In the genomic region with DNA sequence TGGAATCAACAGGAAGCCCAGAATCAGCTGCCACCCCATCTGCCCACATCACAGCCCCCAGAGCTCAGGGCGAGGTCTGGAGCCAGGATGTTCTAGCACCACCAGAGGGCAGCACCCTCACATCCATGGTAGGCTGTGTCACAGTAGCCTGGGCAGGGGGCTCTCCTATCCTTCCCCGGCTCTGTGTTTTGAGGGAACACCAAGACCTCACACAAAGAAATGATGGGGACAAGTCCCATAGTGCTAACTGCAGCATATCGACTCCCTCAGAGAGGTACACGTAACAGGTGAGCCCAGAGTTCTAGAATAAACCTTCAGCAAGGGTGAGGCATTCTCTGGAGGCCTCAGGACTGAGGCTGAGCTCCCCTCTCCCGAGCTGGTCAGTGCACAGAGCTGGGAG, we compare ENCODE assay signal across 8 cellular contexts. TPM values are rescaled to one million over a fixed set of nuclear protein-coding genes. Genes with fewer than 3 reads are reported as not detected.
DNase-seq lines count a peak whose midpoint lies in the region; ATAC-seq and TF ChIP-seq lines count a peak whose summit lies in the region.

No MANE protein-coding gene starts in this region.

- 27% methylated on average over 5 of the region's 5 CpGs for WGBS in right cardiac atrium

- H3K4me2 ChIP-seq in DND-41 (ENCODE audit: insufficient read depth, low read length), result no peak overlapping the region
- H3K4me2 ChIP-seq in Loucy (ENCODE audit: low read depth, low read length, poor library complexity, severe bottlenecking), result no peak overlapping the region

- H3K79me2 ChIP-seq in DND-41 (ENCODE audit: insufficient read depth, low read length) (peaks cover 19% of the 10 kb centered on the region), Loucy (ENCODE audit: insufficient read depth, low read length) (no peaks in the 10 kb centered on the region)

- intact Hi-C loops in right cardiac atrium (cut with DNase I), result loop anchor here (2.0 to 10.0 kb wide), 6 partner anchors 103 to 287 kb away; partner anchors contain the start of gene LAMTOR5 (in 1 of the 4)

- H3K9me3 ChIP-seq in DND-41 (ENCODE audit: insufficient read depth, low read length, severe bottlenecking) (no peaks in the 10 kb centered on the region), Loucy (ENCODE audit: insufficient read depth, low read depth, low read length) (no peaks in the 10 kb centered on the region), right cardiac atrium (ENCODE audit: control insufficient read depth, low read length) (no peaks in the 10 kb centered on the region)

- TF ChIP-seq CTCF in DND-41 (IDR thresholded peaks at IDR 0.05; ENCODE audit: borderline replicate concordance, extremely low read depth, low read length, poor library complexity, severe bottlenecking) (peak; percentile 96), Loucy (conservative IDR thresholded peaks at IDR 0.05; ENCODE audit: low read length) (peak; percentile 93)

- H4K20me1 ChIP-seq in DND-41 (ENCODE audit: insufficient read depth, low read length), result peaks cover 10% of the 10 kb centered on the region
- no peaks in the 10 kb centered on the region for H4K20me1 ChIP-seq in Loucy (ENCODE audit: insufficient read depth, low read length, poor library complexity, severe bottlenecking)

- H3K4me1 ChIP-seq in DND-41 (ENCODE audit: insufficient read depth, low read length) (peaks cover 40% of the 10 kb centered on the region), Loucy (ENCODE audit: insufficient read depth, low read length, poor library complexity, severe bottlenecking) (peaks cover 15% of the 10 kb centered on the region), right cardiac atrium (ENCODE audit: control insufficient read depth, insufficient read depth, low read length) (peaks cover 4% of the 10 kb centered on the region)

- H3K4me3 ChIP-seq in DND-41 (ENCODE audit: low read depth in 1 of 2, low read length in 2 of 2) (no peak overlapping the region), Loucy (ENCODE audit: low read length, poor library complexity, severe bottlenecking) (no peak overlapping the region), right cardiac atrium (ENCODE audit: low read length) (no peak overlapping the region)

- no peaks in the 10 kb centered on the region for H3K9me2 ChIP-seq in Loucy (replicated peaks; ENCODE audit: low read depth, low read length)

- H3K27me3 ChIP-seq in DND-41 (ENCODE audit: insufficient read depth, low read length, poor library complexity), result no peaks in the 10 kb centered on the region
- H3K27me3 ChIP-seq in Loucy (ENCODE audit: insufficient read depth, low read length, poor library complexity, severe bottlenecking), result peaks cover 4% of the 10 kb centered on the region
- no peaks in the 10 kb centered on the region for H3K27me3 ChIP-seq in right cardiac atrium (ENCODE audit: control insufficient read depth, insufficient read depth)

- H3K9ac ChIP-seq in DND-41 (ENCODE audit: low read depth, low read length) (no peak overlapping the region), Loucy (ENCODE audit: low read depth, low read length, poor library complexity, severe bottlenecking) (no peak overlapping the region)

- no peaks in the 10 kb centered on the region for H3K36me3 ChIP-seq in DND-41 (ENCODE audit: insufficient read depth, low read length)
- H3K36me3 ChIP-seq in Loucy (ENCODE audit: insufficient read depth, low read length), result no peaks in the 10 kb centered on the region

- H2AFZ ChIP-seq in DND-41 (ENCODE audit: low read depth, low read length), result no peak overlapping the region; the same call in 1 of the 2 replicates
- H2AFZ ChIP-seq in Loucy (ENCODE audit: low read length), result no peak overlapping the region

- ATAC-seq in DND-41 (ENCODE audit: insufficient read depth, low read depth) (peak; percentile 53), right cardiac atrium (peak in 1 of 2 donors; percentile 37), GM21825 (IDR thresholded peaks at IDR 0.05; ENCODE audit: unreplicated experiment) (no peak), HG02840 (IDR thresholded peaks at IDR 0.05; ENCODE audit: low FRiP score, unreplicated experiment) (no peak)

- H3K27ac ChIP-seq in DND-41 (ENCODE audit: low read length), result no peak overlapping the region
- H3K27ac ChIP-seq in right cardiac atrium (ENCODE audit: low read length), result no peak overlapping the region

- DNase-seq in DND-41 (peak; percentile 85), T-helper 2 cell (peak; percentile 41 to 75 (median 66)), amniotic stem cell (lab: John Stamatoyannopoulos, UW) (peak; percentile 28), right cardiac atrium (peak; percentile 74 to 90 (median 85))
- peak; percentile 48 to 78 for DNase-seq in stimulated activated CD4-positive, alpha-beta T cell treated with anti-CD3 and anti-CD28 coated beads, Interleukin-12 subunit alpha, Interleukin-12 subunit beta, amount 100 ng/mL, for 24 hours (ENCODE audit: low read depth in 2 of 2)

- no peaks in the 10 kb centered on the region for H3F3A ChIP-seq in Loucy (ENCODE audit: low read depth)

RNA-seq across cellular contexts. Expression of gene KCNC4, which starts 2.3 kb away (rescaled TPM):
- 1 to 10 TPM; 6.5 to 8.5 (median 7.0) TPM for total RNA-seq in right cardiac atrium
- 4.1 TPM for polyA plus RNA-seq in right cardiac atrium

RNA-seq across cellular contexts. Expression of gene SLC6A17, which starts 57.5 kb away (rescaled TPM):
- under 1 TPM in 1 of 4 donors, not detected in 3; 0.06 TPM for total RNA-seq in right cardiac atrium
- polyA plus RNA-seq in right cardiac atrium, result 0.02 TPM

Comparison
In these comparisons a context has a peak if more than half of its experiments do, and no peak if none do; other contexts are left out.
1. DNase-seq: peak in every context shown above with its lines; median percentile 85 in DND-41; 85 in right cardiac atrium; 66 in T-helper 2 cell; 63 in stimulated activated CD4-positive, alpha-beta T cell treated with anti-CD3 and anti-CD28 coated beads, Interleukin-12 subunit alpha, Interleukin-12 subunit beta, amount 100 ng/mL, for 24 hours; 28 in amniotic stem cell.